25 cellular contexts compared by ENCODE assay signal in genomic region chr1:234627009-234627950, GRCh38. TPM values are rescaled to one million over a fixed set of nuclear protein-coding genes. Genes with fewer than 3 reads are reported as not detected.
DNase-seq lines count a peak whose midpoint lies in the region; ATAC-seq, FAIRE-seq and TF ChIP-seq lines count a peak whose summit lies in the region.
"Had no signal": no experiment of that assay in that cellular context is flagged by ENCODE, and none has a peak within 500 bp of the region (broad histone marks: within the 10 kb centered on the region; RNA-seq: fewer than 3 reads in every experiment).

No MANE protein-coding gene starts in this region.

- TF ChIP-seq CTCF in HepG2 (CRISPR knock-in tag; IDR thresholded peaks at IDR 0.05) (no peak), right lobe of liver (IDR thresholded peaks at IDR 0.05) (no peak), chondrocyte (IDR thresholded peaks at IDR 0.05) (no peak), mesothelial cell of epicardium (IDR thresholded peaks at IDR 0.05; ENCODE audit: unreplicated experiment) (no peak), type B pancreatic cell (conservative IDR thresholded peaks at IDR 0.05) (no peak)

- H3K9me3 Mint-ChIP-seq in chondrocyte (ENCODE audit: low read depth) (no peaks in the 10 kb centered on the region), mesothelial cell of epicardium (no peaks in the 10 kb centered on the region), type B pancreatic cell (peaks cover 6% of the 10 kb centered on the region)
- no peaks in the 10 kb centered on the region for H3K9me3 Mint-ChIP-seq in naive thymus-derived CD8-positive, alpha-beta T cell
- H3K9me3 Mint-ChIP-seq: activated T-cell treated with anti-CD3 and anti-CD28 coated beads, Interleukin-2, amount 50 U/mL, for 24 hours; T-cell had no signal

- in situ Hi-C loops in HepG2 (cut with HindIII; ENCODE audit: extremely low pct_ligation_motif_present, low pct_unique_long_range_greater_than_20kb), result no loop called here

- DNase-seq in HepG2 (ENCODE audit: low spot score) (peak; percentile 75), right lobe of liver (no peak), chondrocyte (ENCODE audit: low spot score) (no peak), mesothelial cell of epicardium (ENCODE audit: low spot score in 2 of 2, unreplicated experiment in 2 of 2) (no peak), type B pancreatic cell (ENCODE audit: extremely low spot score, unreplicated experiment) (no peak), NCI-H1436 treated with DMSO at 0.1 percent for 48 hours (lab: John Stamatoyannopoulos, UW) (no peak), SIG-M5 treated with dmso at 0.1 percent for 504 hours (lab: John Stamatoyannopoulos, UW; ENCODE audit: unreplicated experiment) (no peak)
- no peak for DNase-seq in naive thymus-derived CD8-positive, alpha-beta T cell
- DNase-seq: activated CD4-positive, alpha-beta T cell treated with anti-CD3 and anti-CD28 coated beads for 36 hours; activated CD8-positive, alpha-beta memory T cell treated with anti-CD3 and anti-CD28 coated beads for 24 hours; activated T-cell treated with anti-CD3 and anti-CD28 coated beads, Interleukin-2, amount 50 U/mL, for 24 hours; BE2C; colonic mucosa; effector memory CD4-positive, alpha-beta T cell; GDM1; islet precursor cell; mucosa of descending colon; SIG-M5; T-cell had no signal

- H3K36me3 ChIP-seq in HepG2 (replicated peaks in 1 of 2; ENCODE audit: control insufficient read depth in 1 of 2, insufficient read depth in 2 of 2, low read length in 2 of 2), result no peaks in the 10 kb centered on the region
- no peaks in the 10 kb centered on the region for H3K36me3 ChIP-seq in right lobe of liver
- H3K36me3 ChIP-seq: adrenal gland, BE2C, colonic mucosa, esophagus muscularis mucosa, prostate gland had no signal

- no peaks in the 10 kb centered on the region for H3K79me2 ChIP-seq in HepG2 (ENCODE audit: insufficient read depth, low read length)

- peaks cover 35% of the 10 kb centered on the region for H3K4me1 Mint-ChIP-seq in chondrocyte (ENCODE audit: low read depth)
- H3K4me1 Mint-ChIP-seq in mesothelial cell of epicardium, result peaks cover 46% of the 10 kb centered on the region
- peaks cover 36% of the 10 kb centered on the region for H3K4me1 Mint-ChIP-seq in type B pancreatic cell (ENCODE audit: unreplicated experiment)
- H3K4me1 Mint-ChIP-seq in naive thymus-derived CD8-positive, alpha-beta T cell, result peaks cover 0 to 5% (median 0%) of the 10 kb centered on the region in 4 donors
- H3K4me1 Mint-ChIP-seq: T-cell had no signal

- H3K27me3 Mint-ChIP-seq in chondrocyte (ENCODE audit: low read depth), result no peaks in the 10 kb centered on the region
- no peaks in the 10 kb centered on the region for H3K27me3 Mint-ChIP-seq in mesothelial cell of epicardium (ENCODE audit: low read depth)
- H3K27me3 Mint-ChIP-seq in type B pancreatic cell, result no peaks in the 10 kb centered on the region
- no peaks in the 10 kb centered on the region for H3K27me3 Mint-ChIP-seq in naive thymus-derived CD8-positive, alpha-beta T cell
- H3K27me3 Mint-ChIP-seq: activated CD4-positive, alpha-beta T cell treated with anti-CD3 and anti-CD28 coated beads for 36 hours; activated T-cell treated with anti-CD3 and anti-CD28 coated beads, Interleukin-2, amount 50 U/mL, for 24 hours; T-cell had no signal

- 54% methylated on average over 11 of the region's 11 CpGs for WGBS in HepG2 (ENCODE audit: low lambda C conversion rate)
- WGBS in right lobe of liver (ENCODE audit: insufficient coverage, low coverage, low lambda C conversion rate, missing lambda C conversion rate), result 85% methylated on average over 11 of the region's 11 CpGs

- FAIRE-seq in HepG2 (lab: Jason Lieb, UNC), result no peak
- FAIRE-seq: bronchial epithelial cell, TTC549, urothelium cell line had no signal

- H3K27me3 ChIP-seq in HepG2 (ENCODE audit: control insufficient read depth in 1 of 2, insufficient read depth in 2 of 2, low read length in 2 of 2), result no peaks in the 10 kb centered on the region
- no peaks in the 10 kb centered on the region for H3K27me3 ChIP-seq in right lobe of liver
- H3K27me3 ChIP-seq: adrenal gland, BE2C, colonic mucosa, esophagus muscularis mucosa had no signal

- no peaks in the 10 kb centered on the region for H4K20me1 ChIP-seq in HepG2 (ENCODE audit: insufficient read depth, low read length)

- POLR2A ChIA-PET in HepG2 (lab: Yijun Ruan, JAX), result interaction anchor here (0.7 to 3.8 kb wide), 12 partner anchors 8 to 97 kb away, joined by 3 to 61 read pairs (median 8); partner anchors contain the start of gene IRF2BP2
- POLR2A ChIA-PET in naive thymus-derived CD8-positive, alpha-beta T cell (lab: Charles Lee), result no interaction called here

- H3K36me3 Mint-ChIP-seq in chondrocyte (ENCODE audit: low read depth) (no peaks in the 10 kb centered on the region), mesothelial cell of epicardium (no peaks in the 10 kb centered on the region), type B pancreatic cell (no peaks in the 10 kb centered on the region)
- no peaks in the 10 kb centered on the region for H3K36me3 Mint-ChIP-seq in naive thymus-derived CD8-positive, alpha-beta T cell
- H3K36me3 Mint-ChIP-seq: T-cell had no signal

- H3K9ac ChIP-seq in HepG2 (ENCODE audit: insufficient read depth, low read depth, low read length), result peak overlapping the region; percentile 41

- ATAC-seq in HepG2, result peak; percentile 36; the same call in 2 of the 3 replicates
- ATAC-seq in right lobe of liver, result no peak
- ATAC-seq in naive thymus-derived CD8-positive, alpha-beta T cell, result no peak
- ATAC-seq: mucosa of descending colon, T-cell had no signal

- H3K4me2 ChIP-seq in HepG2 (ENCODE audit: low read depth, low read length), result peak overlapping the region; percentile 29

- 0 out of 4 replicates have a peak, but pooled peaks of 1 of the 2 experiments have one; percentile 32 for TF ChIP-seq EP300 in HepG2 (IDR thresholded peaks at IDR 0.05; ENCODE audit: low read depth in 2 of 2, low read length in 2 of 2)
- no peak for TF ChIP-seq EP300 in HepG2 (CRISPR knock-in tag; IDR thresholded peaks at IDR 0.05; ENCODE audit: borderline replicate concordance)

- H3K27ac Mint-ChIP-seq in chondrocyte (ENCODE audit: unreplicated experiment) (peak overlapping the region; percentile 25), mesothelial cell of epicardium (peak overlapping the region; percentile 3), type B pancreatic cell (peak overlapping the region; percentile 19)
- peak overlapping the region in 1 of 10 donors; percentile 52 for H3K27ac Mint-ChIP-seq in naive thymus-derived CD8-positive, alpha-beta T cell
- H3K27ac Mint-ChIP-seq: activated CD4-positive, alpha-beta T cell treated with anti-CD3 and anti-CD28 coated beads for 36 hours; activated T-cell treated with anti-CD3 and anti-CD28 coated beads, Interleukin-2, amount 50 U/mL, for 24 hours; T-cell had no signal

- no peak overlapping the region for H2AFZ ChIP-seq in HepG2 (ENCODE audit: low read length)

- TF ChIP-seq POLR2A in HepG2 (IDR thresholded peaks at IDR 0.05; ENCODE audit: insufficient read depth in 1 of 2, low read depth in 2 of 2, low read length in 2 of 2) (no peak), right lobe of liver (IDR thresholded peaks at IDR 0.05) (no peak)

- H3K4me1 ChIP-seq in HepG2 (ENCODE audit: insufficient read depth, low read length) (peaks cover 96% of the 10 kb centered on the region), right lobe of liver (peaks cover 0 to 21% (median 3%) of the 10 kb centered on the region in 4 donors)
- H3K4me1 ChIP-seq: colonic mucosa, prostate gland had no signal

- H3K9me3 ChIP-seq in HepG2 (ENCODE audit: low read length) (no peaks in the 10 kb centered on the region), right lobe of liver (no peaks in the 10 kb centered on the region)
- H3K9me3 ChIP-seq: adrenal gland, BE2C, colonic mucosa, esophagus muscularis mucosa, mucosa of descending colon, prostate gland had no signal

- no peak for TF ChIP-seq RAD21 in HepG2 (CRISPR knock-in tag; IDR thresholded peaks at IDR 0.05)

- H3K27ac ChIP-seq in HepG2 (ENCODE audit: extremely low read length, insufficient read depth, low read length) (peak overlapping the region; percentile 43), right lobe of liver (no peak overlapping the region)
- H3K27ac ChIP-seq: adrenal gland, colonic mucosa, esophagus muscularis mucosa, prostate gland had no signal

- CTCF ChIA-PET in HepG2 (lab: Yijun Ruan, JAX; ENCODE audit: low intra/inter-chr PET ratio, low total read pairs), result no interaction called here

- no TSS peak for BruUV-seq in HepG2 (replicated peaks; lab: Mats Ljungman, UMichigan)

- no peak overlapping the region for H3K4me3 ChIP-seq in HepG2 (replicated peaks in 1 of 3; ENCODE audit: insufficient read depth in 1 of 3, low read depth in 2 of 3, low read length in 3 of 3)
- no peak overlapping the region for H3K4me3 ChIP-seq in right lobe of liver
- H3K4me3 ChIP-seq: adrenal gland, colonic mucosa, esophagus muscularis mucosa, mucosa of descending colon, prostate gland had no signal

- intact Hi-C loops in HepG2 (cut with micrococcal nuclease; ENCODE audit: unreplicated experiment) (no loop called here), right lobe of liver (cut with DNase I) (no loop called here)

- H3K4me3 Mint-ChIP-seq in chondrocyte (ENCODE audit: unreplicated experiment) (no peak overlapping the region), mesothelial cell of epicardium (no peak overlapping the region), type B pancreatic cell (no peak overlapping the region)
- no peak overlapping the region for H3K4me3 Mint-ChIP-seq in naive thymus-derived CD8-positive, alpha-beta T cell
- H3K4me3 Mint-ChIP-seq: activated CD4-positive, alpha-beta T cell treated with anti-CD3 and anti-CD28 coated beads for 36 hours; activated T-cell treated with anti-CD3 and anti-CD28 coated beads, Interleukin-2, amount 50 U/mL, for 24 hours; T-cell had no signal

RNA-seq across cellular contexts. Expression of gene IRF2BP2, which starts 17.3 kb away (rescaled TPM):
- total RNA-seq in HepG2 (2016; rRNA removed; fragmentation: Illumina TruSeq; extraction: Trizol) (127 and 147 TPM in 2 replicates), right lobe of liver (10 to 100 TPM; 35.3 to 93.2 (median 56.8) TPM), chondrocyte (67.9 to 74.4 TPM (median 70.5 TPM) in 3 replicates), mesothelial cell of epicardium (130 to 134 TPM (median 130 TPM) in 3 replicates), type B pancreatic cell (ENCODE audit: low replicate concordance) (181 and 202 TPM in 2 replicates)
- 25.1 and 26.8 TPM in 2 replicates for total RNA-seq in HepG2 (2016; cell fraction: cytosol; rRNA removed; fragmentation: Illumina TruSeq; extraction: Trizol; ENCODE audit: low read depth)
- 104 and 154 TPM in 2 replicates for total RNA-seq in HepG2 (2016; cell fraction: insoluble cytoplasmic fraction; rRNA removed; fragmentation: Illumina TruSeq; extraction: Trizol)
- 85.2 and 85.5 TPM in 2 replicates for total RNA-seq in HepG2 (2016; cell fraction: membrane; rRNA removed; fragmentation: Illumina TruSeq; extraction: Trizol)
- total RNA-seq in HepG2 (2016; cell fraction: nucleus; rRNA removed; fragmentation: Illumina TruSeq; extraction: Trizol), result 132 and 141 TPM in 2 replicates
- 140 and 180 TPM in 2 replicates for polyA plus RNA-seq in HepG2 (2011; rRNA removed)
- polyA plus RNA-seq in HepG2 (2011; cell fraction: cytosol; rRNA removed), result 82.1 and 111 TPM in 2 replicates
- 491 and 557 TPM in 2 replicates for polyA plus RNA-seq in HepG2 (2011; cell fraction: nucleus; rRNA removed)
- polyA plus RNA-seq in HepG2 (2012), result 136 and 153 TPM in 2 replicates
- polyA plus RNA-seq in HepG2 (2016; cell fraction: cytosol; fragmentation: Illumina TruSeq; extraction: Trizol; ENCODE audit: low read depth), result 22.4 and 23.1 TPM in 2 replicates
- 127 and 168 TPM in 2 replicates for polyA plus RNA-seq in HepG2 (2016; cell fraction: insoluble cytoplasmic fraction; fragmentation: Illumina TruSeq; extraction: Trizol; ENCODE audit: low read depth)
- 58.5 and 65.6 TPM in 2 replicates for polyA plus RNA-seq in HepG2 (2016; cell fraction: membrane; fragmentation: Illumina TruSeq; extraction: Trizol; ENCODE audit: low read depth)
- polyA plus RNA-seq in HepG2 (2016; cell fraction: nucleus; fragmentation: Illumina TruSeq; extraction: Trizol; ENCODE audit: insufficient read depth, low read depth), result 293 and 322 TPM in 2 replicates
- 43.4 and 196 TPM in 2 replicates for polyA minus RNA-seq in HepG2 (2011; rRNA and poly(A)+ RNA removed; ENCODE audit: low replicate concordance)
- polyA minus RNA-seq in HepG2 (2011; cell fraction: cytosol; rRNA and poly(A)+ RNA removed), result 155 and 170 TPM in 2 replicates
- polyA minus RNA-seq in HepG2 (2011; cell fraction: nucleus; rRNA and poly(A)+ RNA removed), result 115 and 118 TPM in 2 replicates
- 100 to 1,000 TPM; 165 to 183 TPM for total RNA-seq in naive thymus-derived CD8-positive, alpha-beta T cell
- polyA plus RNA-seq in naive thymus-derived CD8-positive, alpha-beta T cell, result 10 to 100 TPM; 25.8 to 51.0 (median 30.4) TPM
